ENCODE assay signal across 8 cellular contexts in the genomic region with DNA sequence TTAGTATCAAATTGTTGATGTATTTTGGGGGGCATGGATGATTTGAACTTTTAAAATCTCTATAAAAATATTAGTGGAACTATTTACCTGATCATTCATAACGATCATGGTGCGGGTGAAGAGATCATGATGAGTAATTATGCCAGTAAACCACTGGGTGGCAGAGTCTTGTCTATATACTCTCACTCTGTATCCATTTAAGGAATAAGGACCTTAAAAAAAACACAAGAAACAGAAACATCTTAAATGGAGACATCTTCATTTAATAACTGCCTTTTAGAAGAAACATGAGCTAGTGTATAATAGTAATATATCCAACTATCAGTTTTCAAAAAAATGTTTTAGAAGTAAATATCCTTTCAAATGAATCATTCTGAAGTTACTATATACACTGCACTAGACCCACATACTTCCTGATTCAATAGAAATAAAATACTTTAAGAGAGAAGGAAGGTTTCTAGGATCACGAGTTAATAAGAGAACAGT.
DNase-seq lines count a peak whose midpoint lies in the region; ATAC-seq, FAIRE-seq and TF ChIP-seq lines count a peak whose summit lies in the region.

No MANE protein-coding gene starts in this region.

- H3K9me3 Mint-ChIP-seq in MCF 10A (ENCODE audit: unreplicated experiment) = no peaks in the 10 kb centered on the region

- H3K36me3 ChIP-seq in kidney (ENCODE audit: control insufficient read depth in 1 of 2, insufficient read depth in 2 of 2, low read length in 2 of 2) (peaks cover 12 to 23% of the 10 kb centered on the region in 2 donors), thyroid gland (no peaks in the 10 kb centered on the region)

- 18 to 25% methylated on average over 3 of the region's 3 CpGs for WGBS in thyroid gland, 2 donors

- no peak overlapping the region for H3K4me3 Mint-ChIP-seq in MCF 10A (ENCODE audit: unreplicated experiment)

- DNase-seq in DMS53 treated with DMSO at 0.1 percent for 48 hours (lab: John Stamatoyannopoulos, UW; ENCODE audit: unreplicated experiment) (peak; percentile 65), NCI-H748 (lab: John Stamatoyannopoulos, UW; ENCODE audit: unreplicated experiment) (peak; percentile 36), MCF 10A (ENCODE audit: unreplicated experiment) (peak; percentile 66), kidney (no peak), thyroid gland (no peak)
- no peak for DNase-seq in activated CD8-positive, alpha-beta memory T cell treated with anti-CD3 and anti-CD28 coated beads, Interleukin-2, amount 50 U/mL, for 48 hours

- POLR2A ChIA-PET in MCF 10A (lab: Yijun Ruan, JAX) = interaction anchor here (1.1 to 5.6 kb wide), 11 partner anchors 11 to 503 kb away, joined by 3 to 43 read pairs (median 6); partner anchors contain the start of genes JMJD1C and REEP3

- H3K27me3 ChIP-seq in thyroid gland = no peaks in the 10 kb centered on the region

- CTCF ChIA-PET in MCF 10A (lab: Yijun Ruan, JAX) = interaction anchor here (0.6 to 2.9 kb wide), 32 partner anchors 9 to 594 kb away, joined by 3 to 29 read pairs (median 4); no protein-coding TSS in a partner anchor

- H3K4me3 ChIP-seq in kidney (ENCODE audit: low read length in 2 of 2) = no peak overlapping the region
- no peak overlapping the region for H3K4me3 ChIP-seq in thyroid gland (replicated peaks in 1 of 3)

- H3K9ac ChIP-seq in kidney (ENCODE audit: low read length in 2 of 2) = no peak overlapping the region

- FAIRE-seq in kidney (lab: Jason Lieb, UNC) = peak; percentile 93

- intact Hi-C loops in MCF 10A (cut with micrococcal nuclease) = loop anchor here (1.0 to 5.0 kb wide), 5 partner anchors 52 to 504 kb away; partner anchors contain the start of gene JMJD1C
- intact Hi-C loops in kidney (cut with DNase I) = no loop called here
- intact Hi-C loops in thyroid gland (cut with DNase I) = loop anchor here (10.0 kb wide), 1 partner anchor 508 kb away; no protein-coding TSS in a partner anchor

- no peaks in the 10 kb centered on the region for H3K27me3 Mint-ChIP-seq in MCF 10A (ENCODE audit: insufficient read depth, unreplicated experiment)

- peak overlapping the region; percentile 39 for H3K27ac Mint-ChIP-seq in MCF 10A (ENCODE audit: low read depth, unreplicated experiment)

- peaks cover 10% of the 10 kb centered on the region for H3K4me1 Mint-ChIP-seq in MCF 10A (ENCODE audit: insufficient read depth, unreplicated experiment)

- H3K4me1 ChIP-seq in kidney (ENCODE audit: control insufficient read depth in 1 of 2, insufficient read depth in 1 of 2, low read depth in 1 of 2, low read length in 2 of 2) (peaks cover 0 to 5% of the 10 kb centered on the region in 2 donors), thyroid gland (peaks cover 14 to 19% of the 10 kb centered on the region in 2 donors)

- no peak overlapping the region for H3K27ac ChIP-seq in kidney (ENCODE audit: low read depth in 2 of 2, low read length in 2 of 2)
- H3K27ac ChIP-seq in thyroid gland = peak overlapping the region in 1 of 3 donors; percentile 34

- no peaks in the 10 kb centered on the region for H3K9me3 ChIP-seq in kidney (ENCODE audit: control insufficient read depth in 1 of 2, low read length in 2 of 2)
- no peaks in the 10 kb centered on the region for H3K9me3 ChIP-seq in thyroid gland

- peak; percentile 73 for ATAC-seq in GM19025 (IDR thresholded peaks at IDR 0.05; ENCODE audit: low read depth, unreplicated experiment)
- peak; percentile 80 for ATAC-seq in HG03175 (IDR thresholded peaks at IDR 0.05; ENCODE audit: unreplicated experiment)

- no peak for TF ChIP-seq POLR2A in thyroid gland (IDR thresholded peaks at IDR 0.05)

- peak; percentile 56 for TF ChIP-seq CTCF in MCF 10A (IDR thresholded peaks at IDR 0.05; ENCODE audit: unreplicated experiment)
- peak; percentile 53 for TF ChIP-seq CTCF in kidney (IDR thresholded peaks at IDR 0.05; ENCODE audit: borderline replicate concordance, extremely low read depth, insufficient read depth)
- TF ChIP-seq CTCF in thyroid gland (IDR thresholded peaks at IDR 0.05) = peak; percentile 25 to 87 (median 66)

- H3K36me3 Mint-ChIP-seq in MCF 10A (ENCODE audit: insufficient read depth, unreplicated experiment) = peaks cover 59% of the 10 kb centered on the region

- BruUV-seq in MCF 10A (replicated peaks; lab: Mats Ljungman, UMichigan) = no TSS peak

Comparison
In these comparisons a context has a peak if more than half of its experiments do, and no peak if none do; other contexts are left out.
1. DNase-seq: peak in DMS53 treated with DMSO at 0.1 percent for 48 hours (single experiment), NCI-H748 (single experiment) and MCF 10A (single experiment); none in kidney (single experiment), thyroid gland (0 of 2) and activated CD8-positive, alpha-beta memory T cell treated with anti-CD3 and anti-CD28 coated beads, Interleukin-2, amount 50 U/mL, for 48 hours (single experiment).
2. Peak in every context shown above with its lines, with median percentiles within 50 percentile points of each other: CTCF ChIP-seq.